9 cellular contexts compared by ENCODE assay signal in the genomic region with DNA sequence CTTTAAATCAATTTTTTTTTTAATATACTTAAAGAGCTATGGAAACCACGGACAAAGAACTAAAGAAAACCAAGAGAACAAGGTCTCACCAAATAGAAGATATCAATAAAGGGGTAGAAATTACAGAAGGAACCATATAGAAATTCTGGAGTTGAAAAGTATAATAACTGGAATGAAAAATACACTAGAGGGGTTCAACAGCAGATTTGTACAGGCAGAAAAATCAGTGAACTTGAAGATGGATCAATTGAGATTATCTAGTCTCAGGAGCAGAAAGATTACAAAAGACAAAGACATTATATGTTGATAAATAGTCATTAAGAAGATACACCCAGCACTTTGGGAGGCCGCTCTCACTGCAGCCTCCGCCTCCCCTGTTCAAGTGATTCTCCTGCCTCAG.
"Had no signal": no experiment of that assay in that cellular context is flagged by ENCODE, and none has a peak within 500 bp of the region (broad histone marks: within the 10 kb centered on the region; RNA-seq: fewer than 3 reads in every experiment).

No MANE protein-coding gene starts in this region.

- ATAC-seq: HCT116 had no signal

- H3K9ac ChIP-seq: GM23248, KMS-11 had no signal

- H2AFZ ChIP-seq: GM23248 had no signal

- H3K4me1 Mint-ChIP-seq: IgD-negative memory B cell had no signal

- H3K27me3 Mint-ChIP-seq: IgD-negative memory B cell had no signal

- H3K4me3 ChIP-seq: GM23248, HAP-1 had no signal

- H3K27ac ChIP-seq: GM23248, HL-60, KMS-11 had no signal

- H3K4me2 ChIP-seq: KMS-11 had no signal

- H3K27ac Mint-ChIP-seq: IgD-negative memory B cell had no signal

- H3K4me3 Mint-ChIP-seq: IgD-negative memory B cell had no signal

- H3K4me1 ChIP-seq: HAP-1 had no signal

- DNase-seq: GM23248, GOT3, H7, Kasumi-1 had no signal
